In genomic region chr13:67099494-67099893, GRCh38 we compare ENCODE assay signal across 16 cellular contexts.
DNase-seq lines count a peak whose midpoint lies in the region; FAIRE-seq and TF ChIP-seq lines count a peak whose summit lies in the region.
"Had no signal": no experiment of that assay in that cellular context is flagged by ENCODE, and none has a peak within 500 bp of the region (broad histone marks: within the 10 kb centered on the region; RNA-seq: fewer than 3 reads in every experiment).

No MANE protein-coding gene starts in this region.

- no peak overlapping the region for H3K4me2 ChIP-seq in astrocyte (ENCODE audit: low read length)

- CTCF ChIA-PET in Caco-2 (lab: Charles Lee) = no interaction called here

- H3K4me1 ChIP-seq in Caco-2 = peaks cover 18% of the 10 kb centered on the region; the same call in 1 of the 2 replicates
- no peaks in the 10 kb centered on the region for H3K4me1 ChIP-seq in astrocyte (ENCODE audit: insufficient read depth, low read length)

- H3K9me3 ChIP-seq in Caco-2 (no peaks in the 10 kb centered on the region), astrocyte (ENCODE audit: insufficient read depth, low read depth, low read length) (no peaks in the 10 kb centered on the region)

- POLR2A ChIA-PET in Caco-2 (lab: Charles Lee) = no interaction called here

- no peak for FAIRE-seq in astrocyte (lab: Jason Lieb, UNC)
- FAIRE-seq: A204.1, H1 had no signal

- TF ChIP-seq CTCF in Caco-2 (IDR thresholded peaks at IDR 0.05; ENCODE audit: insufficient read depth in 1 of 2, low read depth in 1 of 2, low read length in 1 of 2, severe bottlenecking in 1 of 2, unreplicated experiment in 1 of 2) (no peak), astrocyte (IDR thresholded peaks at IDR 0.05; ENCODE audit: insufficient read depth, low read depth, low read length) (no peak)

- H3K27ac Mint-ChIP-seq in Caco-2 (ENCODE audit: unreplicated experiment) (no peak overlapping the region), astrocyte (ENCODE audit: unreplicated experiment) (peak overlapping the region; percentile 89)
- H3K27ac Mint-ChIP-seq: CD4-positive, alpha-beta T cell; H9 had no signal

- H3K9ac ChIP-seq in astrocyte (ENCODE audit: low read length) = no peak overlapping the region

- no peaks in the 10 kb centered on the region for H3K36me3 ChIP-seq in Caco-2 (ENCODE audit: control insufficient read depth, insufficient read depth, low read length)
- H3K36me3 ChIP-seq in astrocyte (ENCODE audit: insufficient read depth, low read length) = no peaks in the 10 kb centered on the region

- BruUV-seq in Caco-2 (replicated peaks; lab: Mats Ljungman, UMichigan) = no TSS peak

- DNase-seq in Caco-2 = no peak
- DNase-seq in astrocyte (ENCODE audit: low read depth) = no peak
- DNase-seq in inferior parietal cortex (ENCODE audit: extremely low spot score) = no peak
- no peak for DNase-seq in activated effector memory CD4-positive, alpha-beta T cell treated with anti-CD3 and anti-CD28 coated beads, Interleukin-2, amount 50 U/mL, for 16 hours
- no peak for DNase-seq in islet precursor cell
- DNase-seq: AML-193; Calu3; CD4-positive, alpha-beta T cell; DMS79 treated with DMSO at 0.1 percent for 48 hours; GF-D8; H9 had no signal

- H3K4me3 ChIP-seq in Caco-2 (ENCODE audit: low read depth, low read length) (no peak overlapping the region), astrocyte (ENCODE audit: insufficient read depth, low read depth, low read length) (no peak overlapping the region)

- intact Hi-C loops in Caco-2 (cut with micrococcal nuclease; ENCODE audit: unreplicated experiment) = no loop called here

- H3K27me3 Mint-ChIP-seq in Caco-2 (ENCODE audit: insufficient read depth, unreplicated experiment) = no peaks in the 10 kb centered on the region
- H3K27me3 Mint-ChIP-seq in astrocyte (ENCODE audit: low read depth, unreplicated experiment) = no peaks in the 10 kb centered on the region
- H3K27me3 Mint-ChIP-seq: CD4-positive, alpha-beta T cell had no signal

- no peak overlapping the region for H2AFZ ChIP-seq in astrocyte (ENCODE audit: low read depth, low read length)

- peak overlapping the region; percentile 19 for H3K4me3 Mint-ChIP-seq in Caco-2 (ENCODE audit: unreplicated experiment)
- H3K4me3 Mint-ChIP-seq in astrocyte (ENCODE audit: unreplicated experiment) = peak overlapping the region; percentile 45
- H3K4me3 Mint-ChIP-seq: CD4-positive, alpha-beta T cell; H9 had no signal

- no peaks in the 10 kb centered on the region for H3K79me2 ChIP-seq in astrocyte (ENCODE audit: insufficient read depth, low read length)

- no peaks in the 10 kb centered on the region for H4K20me1 ChIP-seq in astrocyte (ENCODE audit: insufficient read depth, low read length)

- H3K27me3 ChIP-seq in Caco-2 (replicated peaks; ENCODE audit: control insufficient read depth, insufficient read depth, low read length) = no peaks in the 10 kb centered on the region
- no peaks in the 10 kb centered on the region for H3K27me3 ChIP-seq in astrocyte (ENCODE audit: insufficient read depth, low read length)
- no peaks in the 10 kb centered on the region for H3K27me3 ChIP-seq in layer of hippocampus (ENCODE audit: control insufficient read depth, insufficient read depth, low read length)

- H3K4me1 Mint-ChIP-seq in Caco-2 (ENCODE audit: low read depth, unreplicated experiment) (peaks cover 13% of the 10 kb centered on the region), astrocyte (ENCODE audit: low read depth, unreplicated experiment) (peaks cover 34% of the 10 kb centered on the region)

- H3K9me3 Mint-ChIP-seq in Caco-2 (ENCODE audit: unreplicated experiment) (no peaks in the 10 kb centered on the region), astrocyte (ENCODE audit: unreplicated experiment) (no peaks in the 10 kb centered on the region)
- H3K9me3 Mint-ChIP-seq: CD4-positive, alpha-beta T cell; H9 had no signal

- H3K36me3 Mint-ChIP-seq in Caco-2 (ENCODE audit: insufficient read depth, unreplicated experiment) = no peaks in the 10 kb centered on the region
- no peaks in the 10 kb centered on the region for H3K36me3 Mint-ChIP-seq in astrocyte (ENCODE audit: low read depth, unreplicated experiment)

- H3K27ac ChIP-seq in astrocyte (ENCODE audit: low read depth, low read length) (no peak overlapping the region), layer of hippocampus (ENCODE audit: low read depth, low read length) (peak overlapping the region; percentile 22), temporal lobe (ENCODE audit: low read depth, low read length) (peak overlapping the region; percentile 36)
- H3K27ac ChIP-seq: C4-2B had no signal
